Comparison of ENCODE assay signal across 8 cellular contexts in genomic region chr17:65055280-65055707, GRCh38. TPM values are rescaled to one million over a fixed set of nuclear protein-coding genes. Genes with fewer than 3 reads are reported as not detected.
DNase-seq lines count a peak whose midpoint lies in the region; TF ChIP-seq lines count a peak whose summit lies in the region.

No MANE protein-coding gene starts in this region.

- peaks cover 55% of the 10 kb centered on the region for H3K4me1 Mint-ChIP-seq in activated naive CD4-positive, alpha-beta T cell treated with anti-CD3 and anti-CD28 coated beads, Interleukin-2, amount 10 ng/mL, durations not matched to agents 7 days and 5 days
- peaks cover 31% of the 10 kb centered on the region for H3K4me1 Mint-ChIP-seq in MCF 10A (ENCODE audit: insufficient read depth, unreplicated experiment)

- peaks cover 12% of the 10 kb centered on the region for H3K4me1 ChIP-seq in mesodermal cell (ENCODE audit: control insufficient read depth, insufficient read depth, low read length, poor library complexity, severe bottlenecking)
- peaks cover 56% of the 10 kb centered on the region for H3K4me1 ChIP-seq in vagina

- no peak for TF ChIP-seq POLR2A in vagina (IDR thresholded peaks at IDR 0.05)

- H3K9me3 Mint-ChIP-seq in activated naive CD4-positive, alpha-beta T cell treated with anti-CD3 and anti-CD28 coated beads, Interleukin-2, amount 10 ng/mL, durations not matched to agents 7 days and 5 days = no peaks in the 10 kb centered on the region
- no peaks in the 10 kb centered on the region for H3K9me3 Mint-ChIP-seq in MCF 10A (ENCODE audit: unreplicated experiment)

- BruUV-seq in MCF 10A (replicated peaks; lab: Mats Ljungman, UMichigan) = TSS peak; percentile 24

- H3K4me3 ChIP-seq in mesodermal cell (ENCODE audit: extremely low read depth, insufficient read depth, low read length, poor library complexity, severe bottlenecking) = peak overlapping the region; percentile 87
- H3K4me3 ChIP-seq in vagina = peak overlapping the region; percentile 77 to 85

- peak overlapping the region; percentile 94 for H3K27ac Mint-ChIP-seq in activated naive CD4-positive, alpha-beta T cell treated with anti-CD3 and anti-CD28 coated beads, Interleukin-2, amount 10 ng/mL, durations not matched to agents 7 days and 5 days
- H3K27ac Mint-ChIP-seq in MCF 10A (ENCODE audit: low read depth, unreplicated experiment) = peak overlapping the region; percentile 72

- H3K36me3 ChIP-seq in KOPT-K1 (ENCODE audit: insufficient read depth, low read length) (peaks cover 44% of the 10 kb centered on the region), mesodermal cell (ENCODE audit: control insufficient read depth, insufficient read depth, low read length) (peaks cover 37% of the 10 kb centered on the region), vagina (peaks cover 0 to 22% of the 10 kb centered on the region in 2 donors)

- peak overlapping the region; percentile 94 for H3K27ac ChIP-seq in KOPT-K1 (ENCODE audit: low read depth, low read length, poor library complexity, severe bottlenecking)
- no peak overlapping the region for H3K27ac ChIP-seq in mesodermal cell (ENCODE audit: low read depth, low read length, severe bottlenecking)
- H3K27ac ChIP-seq in vagina = peak overlapping the region; percentile 99

- intact Hi-C loops in MCF 10A (cut with micrococcal nuclease) (loop anchor here (2.0 to 5.0 kb wide), 3 partner anchors 32 to 137 kb away; no protein-coding TSS in a partner anchor), vagina (cut with DNase I) (loop anchor here (5.0 kb wide), 1 partner anchor 78 kb away; no protein-coding TSS in a partner anchor)

- H3K27me3 Mint-ChIP-seq in activated naive CD4-positive, alpha-beta T cell treated with anti-CD3 and anti-CD28 coated beads, Interleukin-2, amount 10 ng/mL, durations not matched to agents 7 days and 5 days = peaks cover 20% of the 10 kb centered on the region
- no peaks in the 10 kb centered on the region for H3K27me3 Mint-ChIP-seq in MCF 10A (ENCODE audit: insufficient read depth, unreplicated experiment)

- POLR2A ChIA-PET in MCF 10A (lab: Yijun Ruan, JAX) = interaction anchor here (0.5 to 10.3 kb wide), 12 partner anchors 8 to 218 kb away, joined by 3 to 256 read pairs (median 10); no protein-coding TSS in a partner anchor

- CTCF ChIA-PET in activated naive CD4-positive, alpha-beta T cell treated with anti-CD3 and anti-CD28 coated beads, Interleukin-2, amount 10 ng/mL, durations not matched to agents 7 days and 5 days (lab: Charles Lee) = interaction anchor here (0.9 to 1.2 kb wide), 2 partner anchors 12 to 45 kb away, joined by 3 read pairs; no protein-coding TSS in a partner anchor
- CTCF ChIA-PET in MCF 10A (lab: Yijun Ruan, JAX) = interaction anchor here (0.6 to 1.9 kb wide), 4 partner anchors 20 to 67 kb away, joined by 3 to 6 read pairs (median 4); no protein-coding TSS in a partner anchor

- WGBS in mesodermal cell (ENCODE audit: insufficient coverage in 2 of 2), 2 experiments = 11% methylated on average over 5 to 7 of the region's 7 CpGs

- TF ChIP-seq CTCF in MCF 10A (IDR thresholded peaks at IDR 0.05; ENCODE audit: unreplicated experiment) (no peak), vagina (IDR thresholded peaks at IDR 0.05) (no peak)

- no peaks in the 10 kb centered on the region for H3K27me3 ChIP-seq in vagina

- H3K4me3 Mint-ChIP-seq in activated naive CD4-positive, alpha-beta T cell treated with anti-CD3 and anti-CD28 coated beads, Interleukin-2, amount 10 ng/mL, durations not matched to agents 7 days and 5 days = peak overlapping the region; percentile 96
- peak overlapping the region; percentile 89 for H3K4me3 Mint-ChIP-seq in MCF 10A (ENCODE audit: unreplicated experiment)

- DNase-seq in activated naive CD4-positive, alpha-beta T cell treated with anti-CD3 and anti-CD28 coated beads, Interleukin-2, amount 10 ng/mL, durations not matched to agents 7 days and 5 days = peak; percentile 42
- no peak for DNase-seq in activated naive CD4-positive, alpha-beta T cell treated with Interleukin-2 at 50 U/mL for 16 hours
- DNase-seq in MCF 10A (ENCODE audit: unreplicated experiment) (no peak), vagina (ENCODE audit: extremely low spot score in 2 of 2) (no peak), OCI-M2 (lab: John Stamatoyannopoulos, UW; ENCODE audit: unreplicated experiment) (no peak)
- no peak for DNase-seq in stimulated activated CD4-positive, alpha-beta T cell treated with anti-CD3 and anti-CD28 coated beads, Interleukin-12 subunit alpha, Interleukin-12 subunit beta, amount 100 ng/mL, for 4 hours

- H3K9me3 ChIP-seq in KOPT-K1 (ENCODE audit: insufficient read depth, low read length, poor library complexity, severe bottlenecking) (no peaks in the 10 kb centered on the region), mesodermal cell (ENCODE audit: control insufficient read depth, low read length) (no peaks in the 10 kb centered on the region), vagina (no peaks in the 10 kb centered on the region)

- H3K36me3 Mint-ChIP-seq in activated naive CD4-positive, alpha-beta T cell treated with anti-CD3 and anti-CD28 coated beads, Interleukin-2, amount 10 ng/mL, durations not matched to agents 7 days and 5 days = peaks cover 52% of the 10 kb centered on the region
- H3K36me3 Mint-ChIP-seq in MCF 10A (ENCODE audit: insufficient read depth, unreplicated experiment) = peaks cover 36% of the 10 kb centered on the region

RNA-seq across cellular contexts. Expression of gene GNA13, which starts 1.2 kb away (rescaled TPM):
- total RNA-seq in MCF 10A (2022) (32.1 and 33.2 TPM in 2 replicates), vagina (41.7 TPM)
- 57.9 TPM for polyA plus RNA-seq in mesodermal cell (2013, experiment 1 of 2)
- 58.8 TPM for polyA plus RNA-seq in mesodermal cell (2013, experiment 2 of 2)
